Comparison of ENCODE assay signal across 20 cellular contexts in the genomic region with DNA sequence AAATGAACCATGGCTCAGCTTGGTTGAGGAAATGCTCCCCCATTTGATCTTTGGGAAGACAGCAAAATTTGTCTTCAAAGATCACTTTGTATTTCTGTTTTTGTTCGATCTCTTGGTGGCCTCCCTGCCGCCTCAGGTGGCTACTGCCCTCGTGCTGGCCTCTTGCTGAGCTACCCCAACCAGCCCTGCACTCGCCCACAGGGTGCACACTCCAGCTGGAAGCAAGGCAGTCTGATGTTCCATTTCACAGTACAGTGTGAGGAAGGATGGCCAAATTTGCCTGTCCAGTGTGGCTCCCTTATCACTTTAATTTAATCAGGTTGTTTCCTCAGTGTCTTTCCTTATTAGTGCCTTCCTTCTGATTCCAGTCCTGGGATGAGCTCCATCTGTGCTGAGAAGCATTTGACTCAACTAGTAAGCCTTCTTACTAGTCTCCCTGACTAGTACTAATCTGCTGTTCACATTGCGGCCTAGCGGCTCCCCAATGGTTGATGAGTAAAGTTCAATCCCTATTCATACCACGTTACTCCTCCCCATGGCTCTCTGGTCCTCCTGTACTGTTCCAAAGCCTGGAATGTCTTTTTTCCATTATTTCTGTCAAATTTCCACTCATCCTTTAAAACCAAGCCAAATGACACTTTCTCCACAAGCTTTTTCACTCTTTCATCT. TPM values are rescaled to one million over a fixed set of nuclear protein-coding genes. Genes with fewer than 3 reads are reported as not detected.
DNase-seq lines count a peak whose midpoint lies in the region; ATAC-seq and TF ChIP-seq lines count a peak whose summit lies in the region.
"Had no signal": no experiment of that assay in that cellular context is flagged by ENCODE, and none has a peak within 500 bp of the region (broad histone marks: within the 10 kb centered on the region; RNA-seq: fewer than 3 reads in every experiment).

No MANE protein-coding gene starts in this region.

- WGBS in mesenchymal stem cell = 84% methylated on average over 7 of the region's 7 CpGs
- WGBS in tibial nerve, 2 donors = 73 to 74% methylated on average over 7 of the region's 7 CpGs

- peak overlapping the region in 1 of 2 experiments; percentile 6 for H3K4ac ChIP-seq in mesenchymal stem cell (ENCODE audit: low read depth in 1 of 2, low read length in 2 of 2)

- in situ Hi-C loops in brain microvascular endothelial cell (cut with HindIII; ENCODE audit: low pct_ligation_motif_present, low sequenced_read_pairs) = no loop called here

- H2AFZ ChIP-seq in mesenchymal stem cell (ENCODE audit: low read depth, low read length) = no peak overlapping the region

- H2AK5ac ChIP-seq in mesenchymal stem cell (ENCODE audit: low read length, severe bottlenecking) = peak overlapping the region; percentile 11

- peaks cover 19% of the 10 kb centered on the region for H3K4me1 ChIP-seq in mesenchymal stem cell (ENCODE audit: control insufficient read depth, insufficient read depth, low read depth, low read length)
- H3K4me1 ChIP-seq in tibial nerve = peaks cover 0 to 72% (median 23%) of the 10 kb centered on the region in 4 donors

- DNase-seq in HFFc6 (no peak), brain microvascular endothelial cell (no peak), mesenchymal stem cell (no peak), tibial nerve (ENCODE audit: low spot score in 2 of 2) (no peak), DMS53 (lab: John Stamatoyannopoulos, UW) (no peak)
- DNase-seq: activated CD4-positive, alpha-beta T cell treated with anti-CD3 and anti-CD28 coated beads for 48 hours; activated CD8-positive, alpha-beta memory T cell treated with anti-CD3 and anti-CD28 coated beads, Interleukin-2, amount 50 U/mL, for 48 hours; activated naive CD4-positive, alpha-beta T cell treated with Interleukin-2 at 50 U/mL for 16 hours; body of pancreas; MV-4-11; naive thymus-derived CD8-positive, alpha-beta T cell; NCI-H2081 treated with DMSO at 0.1 percent for 48 hours; NCI-H524 treated with DMSO at 0.1 percent for 48 hours; psoas muscle; stimulated activated CD4-positive, alpha-beta T cell treated with anti-CD3 and anti-CD28 coated beads, Interleukin-12 subunit alpha, Interleukin-12 subunit beta, amount 100 ng/mL, for 4 hours had no signal

- no peak for TF ChIP-seq POLR2A in tibial nerve (IDR thresholded peaks at IDR 0.05)

- peak overlapping the region; percentile 72 to 86 for H3K18ac ChIP-seq in mesenchymal stem cell (ENCODE audit: low read depth in 1 of 2, low read length in 2 of 2)

- H3K79me1 ChIP-seq in mesenchymal stem cell (replicated peaks; ENCODE audit: low read length, poor library complexity, severe bottlenecking) = no peaks in the 10 kb centered on the region

- no peak overlapping the region for H2BK120ac ChIP-seq in mesenchymal stem cell (ENCODE audit: low read depth, low read length)

- H3K27ac Mint-ChIP-seq in HFFc6 = peak overlapping the region; percentile 95
- H3K27ac Mint-ChIP-seq: naive thymus-derived CD8-positive, alpha-beta T cell; stimulated activated memory B cell treated with anti-CD40 and anti-IgM and Interleukin-4, amounts not matched to agents 10 μg/mL and 1 μg/mL and 100 μg/mL, for 72 hours had no signal

- H3K23ac ChIP-seq in mesenchymal stem cell (ENCODE audit: low read length in 2 of 2) = no peak overlapping the region

- H3K36me3 ChIP-seq in brain microvascular endothelial cell (replicated peaks) = peaks cover 40% of the 10 kb centered on the region
- H3K36me3 ChIP-seq in mesenchymal stem cell (ENCODE audit: control insufficient read depth in 1 of 2, insufficient read depth in 2 of 2, low read depth in 1 of 2, low read length in 2 of 2) = peaks cover 16 to 53% of the 10 kb centered on the region in 2 experiments
- H3K36me3 ChIP-seq in tibial nerve = peaks cover 0 to 4% (median 0%) of the 10 kb centered on the region in 3 donors

- no peak overlapping the region for H2BK15ac ChIP-seq in mesenchymal stem cell (ENCODE audit: low read depth, poor library complexity, severe bottlenecking)

- H3K36me3 Mint-ChIP-seq in HFFc6 (ENCODE audit: low read depth) = peaks cover 60% of the 10 kb centered on the region
- H3K36me3 Mint-ChIP-seq: naive thymus-derived CD8-positive, alpha-beta T cell; stimulated activated memory B cell treated with anti-CD40 and anti-IgM and Interleukin-4, amounts not matched to agents 10 μg/mL and 1 μg/mL and 100 μg/mL, for 72 hours had no signal

- H3K9me3 ChIP-seq in mesenchymal stem cell (ENCODE audit: control insufficient read depth, low read length) (no peaks in the 10 kb centered on the region), tibial nerve (no peaks in the 10 kb centered on the region)
- H3K9me3 ChIP-seq: body of pancreas, psoas muscle had no signal

- peak overlapping the region; percentile 95 for H4K91ac ChIP-seq in mesenchymal stem cell (ENCODE audit: low read length)

- no peak overlapping the region for H3K14ac ChIP-seq in mesenchymal stem cell (ENCODE audit: low read length in 2 of 2)

- peaks cover 92% of the 10 kb centered on the region for H3K4me1 Mint-ChIP-seq in HFFc6 (ENCODE audit: low read depth)
- H3K4me1 Mint-ChIP-seq: stimulated activated memory B cell treated with anti-CD40 and anti-IgM and Interleukin-4, amounts not matched to agents 10 μg/mL and 1 μg/mL and 100 μg/mL, for 72 hours had no signal

- H3K4me3 Mint-ChIP-seq in HFFc6 = peak overlapping the region; percentile 40
- H3K4me3 Mint-ChIP-seq: naive thymus-derived CD8-positive, alpha-beta T cell; stimulated activated memory B cell treated with anti-CD40 and anti-IgM and Interleukin-4, amounts not matched to agents 10 μg/mL and 1 μg/mL and 100 μg/mL, for 72 hours had no signal

- H3K27ac ChIP-seq in brain microvascular endothelial cell (peak overlapping the region; percentile 34), mesenchymal stem cell (ENCODE audit: low read length, poor library complexity, severe bottlenecking) (peak overlapping the region; percentile 28), tibial nerve (peak overlapping the region in 3 of 4 donors; percentile 11 to 95 (median 88))
- H3K27ac ChIP-seq: body of pancreas, psoas muscle, SK-N-MC had no signal

- no peak overlapping the region for H3K4me2 ChIP-seq in mesenchymal stem cell (ENCODE audit: low read length, poor library complexity, severe bottlenecking)

- H3K27me3 ChIP-seq in brain microvascular endothelial cell (replicated peaks) (no peaks in the 10 kb centered on the region), mesenchymal stem cell (ENCODE audit: control insufficient read depth in 1 of 2, insufficient read depth in 1 of 2, low read length in 2 of 2) (no peaks in the 10 kb centered on the region), tibial nerve (no peaks in the 10 kb centered on the region)
- H3K27me3 ChIP-seq: body of pancreas had no signal

- H3K4me3 ChIP-seq in brain microvascular endothelial cell (ENCODE audit: low read depth, low read length) (no peak overlapping the region), mesenchymal stem cell (ENCODE audit: insufficient read depth in 1 of 2, low read depth in 1 of 2, low read length in 2 of 2) (no peak overlapping the region), tibial nerve (no peak overlapping the region)
- H3K4me3 ChIP-seq: body of pancreas, psoas muscle, SK-N-MC had no signal

- ATAC-seq in GM18519 (IDR thresholded peaks at IDR 0.05; ENCODE audit: low FRiP score, unreplicated experiment) (no peak), HG02678 (IDR thresholded peaks at IDR 0.05; ENCODE audit: unreplicated experiment) (no peak), HG03439 (IDR thresholded peaks at IDR 0.05; ENCODE audit: unreplicated experiment) (no peak)
- ATAC-seq: body of pancreas; naive thymus-derived CD8-positive, alpha-beta T cell; psoas muscle; stimulated activated memory B cell treated with anti-CD40 and anti-IgM and Interleukin-4, amounts not matched to agents 10 μg/mL and 1 μg/mL and 100 μg/mL, for 72 hours had no signal

- peak overlapping the region in 1 of 2 experiments; percentile 46 for H2BK12ac ChIP-seq in mesenchymal stem cell (ENCODE audit: low read length in 2 of 2)

- H3K9ac ChIP-seq in mesenchymal stem cell (ENCODE audit: low read length) = peak overlapping the region; percentile 34

- H2BK5ac ChIP-seq in mesenchymal stem cell (ENCODE audit: low read depth, low read length, poor library complexity, severe bottlenecking) = no peak overlapping the region

- H3K27me3 Mint-ChIP-seq in HFFc6 (ENCODE audit: insufficient read depth) = peaks cover 2% of the 10 kb centered on the region
- H3K27me3 Mint-ChIP-seq: stimulated activated memory B cell treated with anti-CD40 and anti-IgM and Interleukin-4, amounts not matched to agents 10 μg/mL and 1 μg/mL and 100 μg/mL, for 72 hours had no signal

- H4K8ac ChIP-seq in mesenchymal stem cell (ENCODE audit: low read length) = peak overlapping the region; percentile 59

- peaks cover 11% of the 10 kb centered on the region for H3K9me3 Mint-ChIP-seq in HFFc6
- H3K9me3 Mint-ChIP-seq: naive thymus-derived CD8-positive, alpha-beta T cell; stimulated activated memory B cell treated with anti-CD40 and anti-IgM and Interleukin-4, amounts not matched to agents 10 μg/mL and 1 μg/mL and 100 μg/mL, for 72 hours had no signal

- no peak for TF ChIP-seq EP300 in tibial nerve (IDR thresholded peaks at IDR 0.05)

- TF ChIP-seq CTCF in HFFc6 (IDR thresholded peaks at IDR 0.05) (no peak), brain microvascular endothelial cell (IDR thresholded peaks at IDR 0.05; ENCODE audit: low read depth, low read length, missing control alignments) (no peak), tibial nerve (IDR thresholded peaks at IDR 0.05) (no peak)

RNA-seq across cellular contexts. Expression of a gene that starts 8.2 kb away (rescaled TPM):
- 100 to 1,000 TPM; 401 to 553 (median 530) TPM for total RNA-seq in HFFc6 (2021; fragmentation: NEBNext Ultra II Directional; extraction: Animal tissue kit (Norgen Biotek cat#: 25700))
- polyA plus RNA-seq in mesenchymal stem cell (2013, experiment 1 of 2) = 151 TPM
- polyA plus RNA-seq in mesenchymal stem cell (2013, experiment 2 of 2) = 144 TPM
- total RNA-seq in tibial nerve = 10 to 100 TPM; 39.6 to 70.4 (median 59.2) TPM
- polyA plus RNA-seq: naive thymus-derived CD8-positive, alpha-beta T cell had no signal

RNA-seq across cellular contexts. Expression of a gene that starts 22.5 kb away (rescaled TPM):
- total RNA-seq in HFFc6 (2021; fragmentation: NEBNext Ultra II Directional; extraction: Animal tissue kit (Norgen Biotek cat#: 25700)) = 10 to 100 TPM; 21.6 to 55.3 (median 48.1) TPM
- polyA plus RNA-seq in mesenchymal stem cell (2013, experiment 1 of 2) = 8.3 TPM
- 8.3 TPM for polyA plus RNA-seq in mesenchymal stem cell (2013, experiment 2 of 2)
- 1 to 10 TPM in 1 of 4 donors, under 1 TPM in 1, not detected in 2; 0.63 to 5.7 TPM for total RNA-seq in tibial nerve
- total RNA-seq: body of pancreas; naive thymus-derived CD8-positive, alpha-beta T cell had no signal
- polyA plus RNA-seq: naive thymus-derived CD8-positive, alpha-beta T cell had no signal

Comparison
In these comparisons a context has a peak if more than half of its experiments do, and no peak if none do; other contexts are left out.
1. H3K27ac ChIP-seq: peak in every context shown above with its lines; median percentile 88 in tibial nerve; 34 in brain microvascular endothelial cell; 28 in mesenchymal stem cell.
2. RNA of a gene that starts 8.2 kb away (total RNA-seq): 401 to 553 TPM in HFFc6; 39.6 to 70.4 TPM in tibial nerve; every median in the first group is over 4 times any median in the second.